8 cellular contexts compared by ENCODE assay signal in genomic region chr6:36851149-36851614, GRCh38. TPM values are rescaled to one million over a fixed set of nuclear protein-coding genes. Genes with fewer than 3 reads are reported as not detected.
A peak's percentile ranks its signal among the peaks of the same experiment; 100 is the strongest.
DNase-seq lines count a peak whose midpoint lies in the region; ATAC-seq lines count a peak whose summit lies in the region.

No MANE protein-coding gene starts in this region.

- H3K4me1 ChIP-seq in CD4-positive, alpha-beta memory T cell (ENCODE audit: insufficient read depth, low read length) = no peaks in the 10 kb centered on the region

- H3K4me3 Mint-ChIP-seq in CD4-positive, alpha-beta memory T cell = no peak overlapping the region
- no peak overlapping the region for H3K4me3 Mint-ChIP-seq in activated T-helper 1 cell treated with anti-CD3 and anti-CD28 coated beads, Interleukin-12 subunit alpha, Interleukin-12 subunit beta, Interleukin-2, Interleukin-4 antibody, amounts not matched to agents 30 ng/mL and 10 ng/mL and 1 ng/mL, durations not matched to agents 14 hours and 24 hours and 36 hours

- no peaks in the 10 kb centered on the region for H3K27me3 ChIP-seq in CD4-positive, alpha-beta memory T cell (ENCODE audit: insufficient read depth, low read length)

- ATAC-seq in HG02973 (IDR thresholded peaks at IDR 0.05; ENCODE audit: unreplicated experiment) = no peak

- H3K4me3 ChIP-seq in CD4-positive, alpha-beta memory T cell (ENCODE audit: low read length in 2 of 2) = no peak overlapping the region

- intact Hi-C loops in CD4-positive, alpha-beta memory T cell (cut with micrococcal nuclease) = loop anchor here (1.0 kb wide), 1 partner anchor 85 kb away; no protein-coding TSS in a partner anchor
- intact Hi-C loops in activated T-helper 1 cell treated with anti-CD3 and anti-CD28 coated beads, Interleukin-12 subunit alpha, Interleukin-12 subunit beta, Interleukin-2, Interleukin-4 antibody, amounts not matched to agents 30 ng/mL and 10 ng/mL and 1 ng/mL, durations not matched to agents 14 hours and 24 hours and 36 hours (cut with micrococcal nuclease) = loop anchor here (1.0 to 5.0 kb wide), 3 partner anchors 69 to 234 kb away; no protein-coding TSS in a partner anchor
- intact Hi-C loops in head of caudate nucleus (cut with DNase I) (loop anchor here (5.0 kb wide), 1 partner anchor 84 kb away; no protein-coding TSS in a partner anchor), posterior vena cava (cut with DNase I) (loop anchor here in 1 of 2 donors (2.0 kb wide), 1 partner anchor 82 kb away; no protein-coding TSS in a partner anchor)

- H3K36me3 ChIP-seq in CD4-positive, alpha-beta memory T cell (ENCODE audit: insufficient read depth, low read length) = peaks cover 20% of the 10 kb centered on the region

- no peak overlapping the region for H3K27ac Mint-ChIP-seq in CD4-positive, alpha-beta memory T cell
- H3K27ac Mint-ChIP-seq in activated T-helper 1 cell treated with anti-CD3 and anti-CD28 coated beads, Interleukin-12 subunit alpha, Interleukin-12 subunit beta, Interleukin-2, Interleukin-4 antibody, amounts not matched to agents 30 ng/mL and 10 ng/mL and 1 ng/mL, durations not matched to agents 14 hours and 24 hours and 36 hours = no peak overlapping the region

- CTCF ChIA-PET in CD4-positive, alpha-beta memory T cell (lab: Charles Lee; ENCODE audit: partially characterized antibody) = interaction anchor here (0.9 to 5.6 kb wide), 10 partner anchors 9 to 375 kb away, joined by 3 to 47 read pairs (median 4); partner anchors contain the start of gene C6orf89

- H3K9me3 ChIP-seq in CD4-positive, alpha-beta memory T cell (ENCODE audit: control insufficient read depth in 1 of 2, low read length in 2 of 2) = peaks cover 0 to 3% of the 10 kb centered on the region in 2 donors

- peaks cover 55% of the 10 kb centered on the region in 2 donors for H3K36me3 Mint-ChIP-seq in CD4-positive, alpha-beta memory T cell
- H3K36me3 Mint-ChIP-seq in activated T-helper 1 cell treated with anti-CD3 and anti-CD28 coated beads, Interleukin-12 subunit alpha, Interleukin-12 subunit beta, Interleukin-2, Interleukin-4 antibody, amounts not matched to agents 30 ng/mL and 10 ng/mL and 1 ng/mL, durations not matched to agents 14 hours and 24 hours and 36 hours (ENCODE audit: low read depth) = peaks cover 25% of the 10 kb centered on the region

- peaks cover 0 to 20% (median 15%) of the 10 kb centered on the region in 8 donors for H3K9me3 Mint-ChIP-seq in CD4-positive, alpha-beta memory T cell
- no peaks in the 10 kb centered on the region for H3K9me3 Mint-ChIP-seq in activated T-helper 1 cell treated with anti-CD3 and anti-CD28 coated beads, Interleukin-12 subunit alpha, Interleukin-12 subunit beta, Interleukin-2, Interleukin-4 antibody, amounts not matched to agents 30 ng/mL and 10 ng/mL and 1 ng/mL, durations not matched to agents 14 hours and 24 hours and 36 hours

- POLR2A ChIA-PET in CD4-positive, alpha-beta memory T cell (lab: Charles Lee; ENCODE audit: partially characterized antibody) = no interaction called here

- H3K4me1 Mint-ChIP-seq in CD4-positive, alpha-beta memory T cell = no peaks in the 10 kb centered on the region
- H3K4me1 Mint-ChIP-seq in activated T-helper 1 cell treated with anti-CD3 and anti-CD28 coated beads, Interleukin-12 subunit alpha, Interleukin-12 subunit beta, Interleukin-2, Interleukin-4 antibody, amounts not matched to agents 30 ng/mL and 10 ng/mL and 1 ng/mL, durations not matched to agents 14 hours and 24 hours and 36 hours (ENCODE audit: low read depth) = peaks cover 12% of the 10 kb centered on the region

- DNase-seq in CD4-positive, alpha-beta memory T cell = peak in 4 of 5 donors; percentile 37 to 49 (median 46)
- DNase-seq in GOT3 (lab: John Stamatoyannopoulos, UW) = peak; percentile 18
- peak; percentile 12 for DNase-seq in NCI-H446 treated with DMSO at 0.1 percent for 48 hours (lab: John Stamatoyannopoulos, UW)
- DNase-seq in activated T-helper 1 cell treated with anti-CD3 and anti-CD28 coated beads, Interleukin-12 subunit alpha, Interleukin-12 subunit beta, Interleukin-2, Interleukin-4 antibody, amounts not matched to agents 30 ng/mL and 10 ng/mL and 1 ng/mL, durations not matched to agents 14 hours and 24 hours and 36 hours (ENCODE audit: low spot score) = peak; percentile 26
- peak in 31 of 42 donors; percentile 36 to 87 (median 66) for DNase-seq in head of caudate nucleus
- DNase-seq in pons (ENCODE audit: low spot score) = peak; percentile 89
- no peak for DNase-seq in posterior vena cava (ENCODE audit: low spot score)

- no peaks in the 10 kb centered on the region for H3K27me3 Mint-ChIP-seq in CD4-positive, alpha-beta memory T cell
- H3K27me3 Mint-ChIP-seq in activated T-helper 1 cell treated with anti-CD3 and anti-CD28 coated beads, Interleukin-12 subunit alpha, Interleukin-12 subunit beta, Interleukin-2, Interleukin-4 antibody, amounts not matched to agents 30 ng/mL and 10 ng/mL and 1 ng/mL, durations not matched to agents 14 hours and 24 hours and 36 hours (ENCODE audit: insufficient read depth) = no peaks in the 10 kb centered on the region

- no peak overlapping the region for H3K27ac ChIP-seq in CD4-positive, alpha-beta memory T cell (ENCODE audit: low read depth, low read length)

RNA-seq across cellular contexts. Expression of gene CPNE5, which starts 11.9 kb away (rescaled TPM):
- under 1 TPM; 0.47 to 0.70 TPM for total RNA-seq in CD4-positive, alpha-beta memory T cell
- polyA plus RNA-seq in CD4-positive, alpha-beta memory T cell = 1 to 10 TPM; 1.9 to 2.7 TPM
- 0.54 and 0.61 TPM in 2 replicates for total RNA-seq in activated T-helper 1 cell treated with anti-CD3 and anti-CD28 coated beads, Interleukin-12 subunit alpha, Interleukin-12 subunit beta, Interleukin-2, Interleukin-4 antibody, amounts not matched to agents 30 ng/mL and 10 ng/mL and 1 ng/mL, durations not matched to agents 14 hours and 24 hours and 36 hours
- total RNA-seq in posterior vena cava = 1 to 10 TPM; 5.2 to 5.4 TPM

RNA-seq across cellular contexts. Expression of gene PPIL1, which starts 23.4 kb away (rescaled TPM):
- 1 to 10 TPM; 8.4 to 9.2 TPM for total RNA-seq in CD4-positive, alpha-beta memory T cell
- 10 to 100 TPM; 18.6 to 19.7 TPM for polyA plus RNA-seq in CD4-positive, alpha-beta memory T cell
- 60.2 and 62.6 TPM in 2 replicates for total RNA-seq in activated T-helper 1 cell treated with anti-CD3 and anti-CD28 coated beads, Interleukin-12 subunit alpha, Interleukin-12 subunit beta, Interleukin-2, Interleukin-4 antibody, amounts not matched to agents 30 ng/mL and 10 ng/mL and 1 ng/mL, durations not matched to agents 14 hours and 24 hours and 36 hours
- total RNA-seq in posterior vena cava = 10 to 100 TPM; 18.3 to 20.3 TPM

RNA-seq across cellular contexts. Expression of gene C6orf89, which starts 34.6 kb away (rescaled TPM):
- 10 to 100 TPM; 53.0 to 56.0 TPM for total RNA-seq in CD4-positive, alpha-beta memory T cell
- polyA plus RNA-seq in CD4-positive, alpha-beta memory T cell = 10 to 100 TPM; 35.4 to 52.8 TPM
- 31.5 and 31.8 TPM in 2 replicates for total RNA-seq in activated T-helper 1 cell treated with anti-CD3 and anti-CD28 coated beads, Interleukin-12 subunit alpha, Interleukin-12 subunit beta, Interleukin-2, Interleukin-4 antibody, amounts not matched to agents 30 ng/mL and 10 ng/mL and 1 ng/mL, durations not matched to agents 14 hours and 24 hours and 36 hours
- total RNA-seq in posterior vena cava = 10 to 100 TPM; 56.5 to 59.9 TPM
